ENCODE assay signal across 1 cellular context in genomic region chr3:123157598-123158287, GRCh38.
TF ChIP-seq lines count a peak whose summit lies in the region.

No MANE protein-coding gene starts in this region.

TF ChIP-seq in HepG2, 621 proteins besides CTCF, POLR2A, EP300 and RAD21 (continued from another document):
- TF ChIP-seq ZNF513 (CRISPR knock-in tag; conservative IDR thresholded peaks at IDR 0.05) (no peak), ZBTB44 (CRISPR knock-in tag; IDR thresholded peaks at IDR 0.05) (no peak), NFIB (CRISPR knock-in tag; IDR thresholded peaks at IDR 0.05; ENCODE audit: borderline replicate concordance) (no peak), ZC3H13 (CRISPR knock-in tag; IDR thresholded peaks at IDR 0.05) (no peak), SP5 (CRISPR knock-in tag; IDR thresholded peaks at IDR 0.05; ENCODE audit: borderline replicate concordance, low read depth) (0 out of 2 replicates have a peak, but pooled peaks have one; percentile 38), ARNTL (CRISPR knock-in tag; IDR thresholded peaks at IDR 0.05) (no peak), TBP (CRISPR knock-in tag; IDR thresholded peaks at IDR 0.05) (no peak), MTF1 (CRISPR knock-in tag; IDR thresholded peaks at IDR 0.05) (no peak), HNF4A (CRISPR knock-in tag; IDR thresholded peaks at IDR 0.05) (peak; percentile 28; the same call in 1 of the 2 replicates), MEF2D (CRISPR knock-in tag; IDR thresholded peaks at IDR 0.05) (no peak), ZNF24 (IDR thresholded peaks at IDR 0.05) (no peak), POLR2G (IDR thresholded peaks at IDR 0.05; ENCODE audit: low read depth, low read length) (no peak), HDAC2 (CRISPR knock-in tag; IDR thresholded peaks at IDR 0.05) (0 out of 2 replicates have a peak, but pooled peaks have one; percentile 29), ZBTB37 (CRISPR knock-in tag; IDR thresholded peaks at IDR 0.05) (no peak), ZNF280B (CRISPR knock-in tag; IDR thresholded peaks at IDR 0.05; ENCODE audit: borderline replicate concordance) (no peak), NR1H2 (CRISPR knock-in tag; IDR thresholded peaks at IDR 0.05; ENCODE audit: borderline replicate concordance, low read depth) (no peak), PCBP1 (IDR thresholded peaks at IDR 0.05; ENCODE audit: borderline replicate concordance, low read depth, low read length) (no peak), NONO (IDR thresholded peaks at IDR 0.05) (no peak), NONO (CRISPR knock-in tag; conservative IDR thresholded peaks at IDR 0.05) (no peak), NFE2L2 (IDR thresholded peaks at IDR 0.05; ENCODE audit: low read length) (no peak), SMC3 (IDR thresholded peaks at IDR 0.05; ENCODE audit: low read length) (no peak), THAP11 (CRISPR knock-in tag; IDR thresholded peaks at IDR 0.05) (0 out of 2 replicates have a peak, but pooled peaks have one; percentile 45), ZNF329 (CRISPR knock-in tag; IDR thresholded peaks at IDR 0.05; ENCODE audit: low read depth) (no peak), SOX13 (IDR thresholded peaks at IDR 0.05) (peak; percentile 65; the same call in 1 of the 2 replicates), SOX13 (CRISPR knock-in tag; conservative IDR thresholded peaks at IDR 0.05 in 1 of 2, IDR thresholded peaks at IDR 0.05 in 1 of 2) (peak in 1 of 2 experiments; percentile 99; a peak in 2 of 4 replicates), MYPOP (CRISPR knock-in tag; IDR thresholded peaks at IDR 0.05) (no peak), ZZZ3 (CRISPR knock-in tag; IDR thresholded peaks at IDR 0.05; ENCODE audit: borderline replicate concordance) (no peak), ZNF335 (CRISPR knock-in tag; IDR thresholded peaks at IDR 0.05) (no peak), ZNF3 (CRISPR knock-in tag; IDR thresholded peaks at IDR 0.05) (peak; percentile 27; the same call in 1 of the 2 replicates), ZNF446 (CRISPR knock-in tag; IDR thresholded peaks at IDR 0.05) (no peak), YEATS2 (CRISPR knock-in tag; IDR thresholded peaks at IDR 0.05; ENCODE audit: borderline replicate concordance) (no peak; the same call in 1 of the 2 replicates), DPF2 (CRISPR knock-in tag; IDR thresholded peaks at IDR 0.05; ENCODE audit: borderline replicate concordance, low read depth) (no peak), GABPA (IDR thresholded peaks at IDR 0.05; ENCODE audit: low read depth, low read length) (no peak), GABPA (CRISPR knock-in tag; IDR thresholded peaks at IDR 0.05; ENCODE audit: low read depth) (no peak), MYC (CRISPR knock-in tag; IDR thresholded peaks at IDR 0.05; ENCODE audit: borderline replicate concordance) (no peak), ZBTB7B (CRISPR knock-in tag; IDR thresholded peaks at IDR 0.05) (no peak), ZKSCAN5 (CRISPR knock-in tag; IDR thresholded peaks at IDR 0.05) (no peak), PHB2 (IDR thresholded peaks at IDR 0.05; ENCODE audit: partially characterized antibody) (no peak), TRIM24 (CRISPR knock-in tag; IDR thresholded peaks at IDR 0.05) (0 out of 2 replicates have a peak, but pooled peaks have one; percentile 10), ZNF790 (CRISPR knock-in tag; IDR thresholded peaks at IDR 0.05; ENCODE audit: borderline replicate concordance) (no peak), JARID2 (CRISPR knock-in tag; IDR thresholded peaks at IDR 0.05; ENCODE audit: insufficient replicate concordance) (no peak), SRF (IDR thresholded peaks at IDR 0.05; ENCODE audit: low read depth, low read length) (no peak), SKIL (CRISPR knock-in tag; IDR thresholded peaks at IDR 0.05; ENCODE audit: borderline replicate concordance) (0 out of 2 replicates have a peak, but pooled peaks have one; percentile 28), SCMH1 (CRISPR knock-in tag; IDR thresholded peaks at IDR 0.05; ENCODE audit: borderline replicate concordance) (no peak), GATAD1 (CRISPR knock-in tag; IDR thresholded peaks at IDR 0.05) (0 out of 2 replicates have a peak, but pooled peaks have one; percentile 20), FOXK2 (IDR thresholded peaks at IDR 0.05) (no peak), SMAD3 (CRISPR knock-in tag; IDR thresholded peaks at IDR 0.05) (0 out of 2 replicates have a peak, but pooled peaks have one; percentile 20), ZNF552 (CRISPR knock-in tag; IDR thresholded peaks at IDR 0.05; ENCODE audit: borderline replicate concordance) (no peak), HHEX (CRISPR knock-in tag; IDR thresholded peaks at IDR 0.05) (0 out of 2 replicates have a peak, but pooled peaks have one; percentile 46), CHD2 (IDR thresholded peaks at IDR 0.05; ENCODE audit: low read depth, low read length) (no peak), CREB3 (CRISPR knock-in tag; IDR thresholded peaks at IDR 0.05) (no peak)
